16 cellular contexts compared by ENCODE assay signal in the genomic region with DNA sequence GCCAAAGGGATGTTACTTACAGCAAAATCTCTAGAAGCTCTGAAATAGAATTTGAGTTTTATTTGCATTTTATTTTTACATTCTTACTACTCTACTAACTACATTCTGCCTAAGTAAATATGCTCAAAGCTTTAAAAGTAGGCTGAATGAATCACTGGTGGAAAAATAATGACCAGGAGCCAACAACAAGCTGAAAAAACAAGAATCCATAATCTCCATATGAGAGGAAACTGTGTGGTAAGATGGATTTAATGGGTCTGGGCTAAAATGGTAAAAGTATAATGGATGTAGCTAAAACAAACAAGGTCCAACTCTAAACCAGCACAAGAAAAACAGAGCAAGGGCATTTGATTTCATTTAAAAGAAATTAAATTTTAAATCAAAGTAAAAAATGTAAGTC.
A peak's percentile ranks its signal among the peaks of the same experiment; 100 is the strongest.
DNase-seq lines count a peak whose midpoint lies in the region; ATAC-seq and TF ChIP-seq lines count a peak whose summit lies in the region.
"Had no signal": no experiment of that assay in that cellular context is flagged by ENCODE, and none has a peak within 500 bp of the region (broad histone marks: within the 10 kb centered on the region; RNA-seq: fewer than 3 reads in every experiment).

No MANE protein-coding gene starts in this region.

- no peak overlapping the region for H3K4me2 ChIP-seq in DND-41 (ENCODE audit: insufficient read depth, low read length)
- H3K4me2 ChIP-seq: GM23338 had no signal

- no peaks in the 10 kb centered on the region for H3K4me1 ChIP-seq in DND-41 (ENCODE audit: insufficient read depth, low read length)
- H3K4me1 ChIP-seq: Caco-2 had no signal

- H3K9ac ChIP-seq in DND-41 (ENCODE audit: low read depth, low read length): no peak overlapping the region

- H2AFZ ChIP-seq in DND-41 (ENCODE audit: low read depth, low read length): peak overlapping the region; percentile 44; the same call in 1 of the 2 replicates
- H2AFZ ChIP-seq: GM23338 had no signal

- no peak for ATAC-seq in DND-41 (ENCODE audit: insufficient read depth, low read depth)
- no peak for ATAC-seq in left colon
- ATAC-seq: GM23338 had no signal

- no peak overlapping the region for H3K27ac ChIP-seq in DND-41 (ENCODE audit: low read length)
- no peak overlapping the region for H3K27ac ChIP-seq in caudate nucleus (ENCODE audit: low read depth, low read length)

- intact Hi-C loops in left colon (cut with DNase I, micrococcal nuclease): no loop called here

- no peak overlapping the region for H3K4me3 ChIP-seq in DND-41 (ENCODE audit: low read depth in 1 of 2, low read length in 2 of 2)
- H3K4me3 ChIP-seq: GM23338, MG63 had no signal

- no peaks in the 10 kb centered on the region for H3K79me2 ChIP-seq in DND-41 (ENCODE audit: insufficient read depth, low read length)

- no peaks in the 10 kb centered on the region for H3K36me3 ChIP-seq in DND-41 (ENCODE audit: insufficient read depth, low read length)
- H3K36me3 ChIP-seq: BE2C, MG63 had no signal

- H3K27me3 ChIP-seq in DND-41 (ENCODE audit: insufficient read depth, low read length, poor library complexity): no peaks in the 10 kb centered on the region
- H3K27me3 ChIP-seq: BE2C, MG63 had no signal

- DNase-seq in DND-41 (no peak), SHP77 (lab: John Stamatoyannopoulos, UW) (peak; percentile 61 to 65), dermis blood vessel endothelial cell (peak; percentile 23), iris pigment epithelial cell (ENCODE audit: low read depth) (peak; percentile 0), retina (no peak), caudate nucleus (lab: John Stamatoyannopoulos, UW) (no peak), T-helper 2 cell (no peak), left colon (no peak)
- DNase-seq: BE2C; Caco-2; CD4-positive, alpha-beta T cell; Kasumi-1; MG63; NCI-H1092 treated with DMSO at 0.1 percent for 48 hours; NCI-H524 had no signal

- no peak for TF ChIP-seq CTCF in DND-41 (IDR thresholded peaks at IDR 0.05; ENCODE audit: borderline replicate concordance, extremely low read depth, low read length, poor library complexity, severe bottlenecking)

- no peaks in the 10 kb centered on the region for H3K9me3 ChIP-seq in DND-41 (ENCODE audit: insufficient read depth, low read length, severe bottlenecking)
- H3K9me3 ChIP-seq: BE2C, Caco-2, MG63 had no signal

- no peaks in the 10 kb centered on the region for H4K20me1 ChIP-seq in DND-41 (ENCODE audit: insufficient read depth, low read length)

Comparison
In these comparisons a context has a peak if more than half of its experiments do, and no peak if none do; other contexts are left out.
1. DNase-seq: peak in SHP77 (2 of 2), dermis blood vessel endothelial cell (single experiment) and iris pigment epithelial cell (single experiment); none in DND-41 (single experiment), retina (single experiment), caudate nucleus (0 of 61), T-helper 2 cell (0 of 5) and left colon (0 of 2).